In genomic region chr3:141407043-141407442, GRCh38 we compare ENCODE assay signal across 11 cellular contexts. TPM values are rescaled to one million over a fixed set of nuclear protein-coding genes. Genes with fewer than 3 reads are reported as not detected.
A peak's percentile ranks its signal among the peaks of the same experiment; 100 is the strongest.
DNase-seq lines count a peak whose midpoint lies in the region; ATAC-seq, FAIRE-seq and TF ChIP-seq lines count a peak whose summit lies in the region.
"Had no signal": no experiment of that assay in that cellular context is flagged by ENCODE, and none has a peak within 500 bp of the region (broad histone marks: within the 10 kb centered on the region; RNA-seq: fewer than 3 reads in every experiment).

No MANE protein-coding gene starts in this region.

- no peak for TF ChIP-seq POLR2A in H54 (IDR thresholded peaks at IDR 0.05; ENCODE audit: low read depth, low read length)

- H3K9me3 Mint-ChIP-seq in activated CD4-positive, alpha-beta T cell treated with anti-CD3 and anti-CD28 coated beads, Interleukin-2, amount 10 ng/mL, durations not matched to agents 24 days and 14 days, result no peaks in the 10 kb centered on the region

- H3K9me3 ChIP-seq in psoas muscle, result no peaks in the 10 kb centered on the region

- no peak overlapping the region for H3K27ac Mint-ChIP-seq in activated CD4-positive, alpha-beta T cell treated with anti-CD3 and anti-CD28 coated beads, Interleukin-2, amount 10 ng/mL, durations not matched to agents 24 days and 14 days

- no peaks in the 10 kb centered on the region for H3K27me3 Mint-ChIP-seq in activated CD4-positive, alpha-beta T cell treated with anti-CD3 and anti-CD28 coated beads, Interleukin-2, amount 10 ng/mL, durations not matched to agents 24 days and 14 days

- intact Hi-C loops in psoas muscle (cut with DNase I), result no loop called here
- intact Hi-C loops in activated CD4-positive, alpha-beta T cell treated with anti-CD3 and anti-CD28 coated beads, Interleukin-2, amount 10 ng/mL, durations not matched to agents 24 days and 14 days (cut with micrococcal nuclease), result no loop called here

- H3K36me3 ChIP-seq in BJ (ENCODE audit: control insufficient read depth, insufficient read depth, low read length) (peaks cover 18% of the 10 kb centered on the region), psoas muscle (ENCODE audit: insufficient read depth in 1 of 2, low read depth in 1 of 2) (peaks cover 8 to 30% of the 10 kb centered on the region in 2 donors)

- no peak for FAIRE-seq in H54 (lab: Jason Lieb, UNC)

- 22 to 60% (median 36%) methylated on average over 4 of the region's 4 CpGs for WGBS in psoas muscle, 3 donors

- peak; percentile 38 to 57 (median 50) for ATAC-seq in psoas muscle

- H3K4me3 ChIP-seq in BJ (ENCODE audit: low read depth, low read length) (no peak overlapping the region), fibroblast of mammary gland (ENCODE audit: control insufficient read depth, low read depth, low read length) (no peak overlapping the region), psoas muscle (no peak overlapping the region)

- H3K27ac ChIP-seq in psoas muscle, result peak overlapping the region; percentile 96
- H3K27ac ChIP-seq: KMS-11 had no signal

- peaks cover 58% of the 10 kb centered on the region for H3K4me1 ChIP-seq in psoas muscle

- peaks cover 28% of the 10 kb centered on the region for H3K36me3 Mint-ChIP-seq in activated CD4-positive, alpha-beta T cell treated with anti-CD3 and anti-CD28 coated beads, Interleukin-2, amount 10 ng/mL, durations not matched to agents 24 days and 14 days (ENCODE audit: low read depth)

- CTCF ChIA-PET in BJ (lab: Yijun Ruan, JAX), result interaction anchor here (1.0 to 4.2 kb wide), 8 partner anchors 19 to 104 kb away, joined by 3 to 18 read pairs (median 4); no protein-coding TSS in a partner anchor

- H3K27me3 ChIP-seq in BJ (ENCODE audit: control insufficient read depth, insufficient read depth, low read length) (no peaks in the 10 kb centered on the region), psoas muscle (ENCODE audit: insufficient read depth in 3 of 3, low read length in 2 of 3) (no peaks in the 10 kb centered on the region)

- peak; percentile 86 for DNase-seq in BJ (ENCODE audit: low read depth)
- peak; percentile 81 for DNase-seq in RPMI8226
- DNase-seq in fibroblast of mammary gland (ENCODE audit: low read depth), result peak; percentile 99
- DNase-seq in psoas muscle, result peak in 1 of 2 donors; percentile 34
- no peak for DNase-seq in activated naive CD4-positive, alpha-beta T cell treated with Interleukin-2 at 50 U/mL for 16 hours
- DNase-seq in activated CD4-positive, alpha-beta T cell treated with anti-CD3 and anti-CD28 coated beads, Interleukin-2, amount 10 ng/mL, durations not matched to agents 24 days and 14 days, result no peak
- DNase-seq in H54 (ENCODE audit: insufficient read length, low spot score), result no peak
- DNase-seq in MV-4-11 (lab: John Stamatoyannopoulos, UW), result no peak
- DNase-seq: foreskin melanocyte, NCI-H748 treated with DMSO at 0.1 percent for 48 hours had no signal

- POLR2A ChIA-PET in BJ (lab: Charles Lee), result interaction anchor here (1.0 to 1.1 kb wide), 2 partner anchors 40 to 49 kb away, joined by 4 to 9 read pairs; no protein-coding TSS in a partner anchor

- peaks cover 26% of the 10 kb centered on the region for H3K4me1 Mint-ChIP-seq in activated CD4-positive, alpha-beta T cell treated with anti-CD3 and anti-CD28 coated beads, Interleukin-2, amount 10 ng/mL, durations not matched to agents 24 days and 14 days

- no peak overlapping the region for H3K4me3 Mint-ChIP-seq in activated CD4-positive, alpha-beta T cell treated with anti-CD3 and anti-CD28 coated beads, Interleukin-2, amount 10 ng/mL, durations not matched to agents 24 days and 14 days

- TF ChIP-seq CTCF in BJ (IDR thresholded peaks at IDR 0.05; ENCODE audit: insufficient read depth, low read depth, low read length), result no peak
- no peak for TF ChIP-seq CTCF in fibroblast of mammary gland (conservative IDR thresholded peaks at IDR 0.05; ENCODE audit: control insufficient read depth, insufficient read depth, low read depth, low read length)
- TF ChIP-seq CTCF in psoas muscle (IDR thresholded peaks at IDR 0.05), result no peak

RNA-seq across cellular contexts. Expression of gene ZBTB38, which starts 38.7 kb away (rescaled TPM):
- polyA plus RNA-seq in BJ (2011; rRNA removed), result 62.0 and 77.4 TPM in 2 replicates
- polyA minus RNA-seq in BJ (2011; rRNA and poly(A)+ RNA removed), result 92.7 and 105 TPM in 2 replicates
- 100 to 1,000 TPM in 1 of 4 donors, 10 to 100 TPM in 3; 56.7 to 212 (median 87.0) TPM for total RNA-seq in psoas muscle
- polyA plus RNA-seq in psoas muscle, result 10 to 100 TPM; 24.2 to 61.7 (median 48.7) TPM
- total RNA-seq in activated CD4-positive, alpha-beta T cell treated with anti-CD3 and anti-CD28 coated beads, Interleukin-2, amount 10 ng/mL, durations not matched to agents 24 days and 14 days, result 14.5 and 17.8 TPM in 2 replicates

Comparison
In these comparisons a context has a peak if more than half of its experiments do, and no peak if none do; other contexts are left out.
1. DNase-seq: peak in BJ (single experiment), RPMI8226 (single experiment) and fibroblast of mammary gland (single experiment); none in activated naive CD4-positive, alpha-beta T cell treated with Interleukin-2 at 50 U/mL for 16 hours (single experiment), activated CD4-positive, alpha-beta T cell treated with anti-CD3 and anti-CD28 coated beads, Interleukin-2, amount 10 ng/mL, durations not matched to agents 24 days and 14 days (single experiment), H54 (single experiment) and MV-4-11 (single experiment).